21 cellular contexts compared by ENCODE assay signal in genomic region chr1:193054169-193054675, GRCh38.
"Had no signal": no experiment of that assay in that cellular context is flagged by ENCODE, and none has a peak within 500 bp of the region (broad histone marks: within the 10 kb centered on the region; RNA-seq: fewer than 3 reads in every experiment).

No MANE protein-coding gene starts in this region.

- H3K36me3 ChIP-seq: colonic mucosa had no signal

- ATAC-seq: esophagus mucosa; heart left ventricle; lower lobe of right lung; natural killer cell; stimulated activated naive B cell treated with anti-CD40 and anti-IgM and Interleukin-4, amounts not matched to agents 10 μg/mL and 1 μg/mL and 100 μg/mL, for 72 hours; stimulated activated naive CD8-positive, alpha-beta T cell treated with anti-CD3 and anti-CD28 coated beads, Interleukin-15, amount 100 ng/mL, for 72 hours had no signal

- DNase-seq: colonic mucosa; effector CD4-positive, alpha-beta T cell; endodermal cell; heart left ventricle; hippocampal formation; left ventricle myocardium inferior; lower lobe of right lung; natural killer cell; sigmoid colon; stimulated activated CD4-positive, alpha-beta T cell treated with anti-CD3 and anti-CD28 coated beads, Interleukin-2, amount 100 ng/mL, for 24 hours; stimulated activated CD4-positive, alpha-beta T cell treated with anti-CD3 and anti-CD28 coated beads, Interleukin-4, amount 100 ng/mL, for 4 hours; stimulated activated naive B cell treated with anti-CD40 and anti-IgM and Interleukin-4, amounts not matched to agents 10 μg/mL and 1 μg/mL and 100 μg/mL, for 72 hours; stimulated activated naive CD8-positive, alpha-beta T cell treated with anti-CD3 and anti-CD28 coated beads, Interleukin-15, amount 100 ng/mL, for 72 hours; testis had no signal

- H3K4me3 ChIP-seq: colonic mucosa, heart left ventricle, left ventricle myocardium inferior, lower lobe of right lung, right atrium auricular region, sigmoid colon, skin epidermis, testis, tibial nerve had no signal

- H3K4me1 ChIP-seq: colonic mucosa had no signal

- H3K9me3 ChIP-seq: colonic mucosa, heart left ventricle, left ventricle myocardium inferior, lower lobe of right lung, right atrium auricular region, sigmoid colon, testis, tibial nerve had no signal

- H3K27ac ChIP-seq: colonic mucosa, heart left ventricle, left ventricle myocardium inferior, lower lobe of right lung, right atrium auricular region, sigmoid colon, skin epidermis, testis, tibial nerve had no signal

- FAIRE-seq: endothelial cell of umbilical vein, frontal cortex, islet of Langerhans had no signal

- H3K27me3 ChIP-seq: colonic mucosa, heart left ventricle, right atrium auricular region, sigmoid colon, testis, tibial nerve had no signal
